Comparison of ENCODE assay signal across 2 cellular contexts in genomic region chr16:11581677-11582076, GRCh38.
TF ChIP-seq lines count a peak whose summit lies in the region.

No MANE protein-coding gene starts in this region.

TF ChIP-seq in H1, 55 proteins besides CTCF, POLR2A, EP300 and RAD21:
- no peak for TF ChIP-seq FOSL1 (IDR thresholded peaks at IDR 0.05; ENCODE audit: insufficient read depth, low read depth, low read length)
- TF ChIP-seq POU5F1 (IDR thresholded peaks at IDR 0.05; ENCODE audit: low read depth, low read length), result no peak
- TF ChIP-seq SIX5 (IDR thresholded peaks at IDR 0.05; ENCODE audit: low read depth, low read length), result no peak
- TF ChIP-seq CBX5 (IDR thresholded peaks at IDR 0.05; ENCODE audit: low read depth, low read length), result no peak
- TF ChIP-seq YY1 (IDR thresholded peaks at IDR 0.05; ENCODE audit: low read depth, low read length), result no peak
- TF ChIP-seq, protein P1, sequence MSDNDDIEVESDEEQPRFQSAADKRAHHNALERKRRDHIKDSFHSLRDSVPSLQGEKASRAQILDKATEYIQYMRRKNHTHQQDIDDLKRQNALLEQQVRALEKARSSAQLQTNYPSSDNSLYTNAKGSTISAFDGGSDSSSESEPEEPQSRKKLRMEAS (IDR thresholded peaks at IDR 0.05), result no peak
- no peak for TF ChIP-seq CHD2 (IDR thresholded peaks at IDR 0.05; ENCODE audit: low read length)
- TF ChIP-seq BACH1 (IDR thresholded peaks at IDR 0.05; ENCODE audit: low read length), result no peak
- TF ChIP-seq KDM4A (IDR thresholded peaks at IDR 0.05; ENCODE audit: low read depth, low read length, severe bottlenecking), result no peak
- TF ChIP-seq, protein P2, sequence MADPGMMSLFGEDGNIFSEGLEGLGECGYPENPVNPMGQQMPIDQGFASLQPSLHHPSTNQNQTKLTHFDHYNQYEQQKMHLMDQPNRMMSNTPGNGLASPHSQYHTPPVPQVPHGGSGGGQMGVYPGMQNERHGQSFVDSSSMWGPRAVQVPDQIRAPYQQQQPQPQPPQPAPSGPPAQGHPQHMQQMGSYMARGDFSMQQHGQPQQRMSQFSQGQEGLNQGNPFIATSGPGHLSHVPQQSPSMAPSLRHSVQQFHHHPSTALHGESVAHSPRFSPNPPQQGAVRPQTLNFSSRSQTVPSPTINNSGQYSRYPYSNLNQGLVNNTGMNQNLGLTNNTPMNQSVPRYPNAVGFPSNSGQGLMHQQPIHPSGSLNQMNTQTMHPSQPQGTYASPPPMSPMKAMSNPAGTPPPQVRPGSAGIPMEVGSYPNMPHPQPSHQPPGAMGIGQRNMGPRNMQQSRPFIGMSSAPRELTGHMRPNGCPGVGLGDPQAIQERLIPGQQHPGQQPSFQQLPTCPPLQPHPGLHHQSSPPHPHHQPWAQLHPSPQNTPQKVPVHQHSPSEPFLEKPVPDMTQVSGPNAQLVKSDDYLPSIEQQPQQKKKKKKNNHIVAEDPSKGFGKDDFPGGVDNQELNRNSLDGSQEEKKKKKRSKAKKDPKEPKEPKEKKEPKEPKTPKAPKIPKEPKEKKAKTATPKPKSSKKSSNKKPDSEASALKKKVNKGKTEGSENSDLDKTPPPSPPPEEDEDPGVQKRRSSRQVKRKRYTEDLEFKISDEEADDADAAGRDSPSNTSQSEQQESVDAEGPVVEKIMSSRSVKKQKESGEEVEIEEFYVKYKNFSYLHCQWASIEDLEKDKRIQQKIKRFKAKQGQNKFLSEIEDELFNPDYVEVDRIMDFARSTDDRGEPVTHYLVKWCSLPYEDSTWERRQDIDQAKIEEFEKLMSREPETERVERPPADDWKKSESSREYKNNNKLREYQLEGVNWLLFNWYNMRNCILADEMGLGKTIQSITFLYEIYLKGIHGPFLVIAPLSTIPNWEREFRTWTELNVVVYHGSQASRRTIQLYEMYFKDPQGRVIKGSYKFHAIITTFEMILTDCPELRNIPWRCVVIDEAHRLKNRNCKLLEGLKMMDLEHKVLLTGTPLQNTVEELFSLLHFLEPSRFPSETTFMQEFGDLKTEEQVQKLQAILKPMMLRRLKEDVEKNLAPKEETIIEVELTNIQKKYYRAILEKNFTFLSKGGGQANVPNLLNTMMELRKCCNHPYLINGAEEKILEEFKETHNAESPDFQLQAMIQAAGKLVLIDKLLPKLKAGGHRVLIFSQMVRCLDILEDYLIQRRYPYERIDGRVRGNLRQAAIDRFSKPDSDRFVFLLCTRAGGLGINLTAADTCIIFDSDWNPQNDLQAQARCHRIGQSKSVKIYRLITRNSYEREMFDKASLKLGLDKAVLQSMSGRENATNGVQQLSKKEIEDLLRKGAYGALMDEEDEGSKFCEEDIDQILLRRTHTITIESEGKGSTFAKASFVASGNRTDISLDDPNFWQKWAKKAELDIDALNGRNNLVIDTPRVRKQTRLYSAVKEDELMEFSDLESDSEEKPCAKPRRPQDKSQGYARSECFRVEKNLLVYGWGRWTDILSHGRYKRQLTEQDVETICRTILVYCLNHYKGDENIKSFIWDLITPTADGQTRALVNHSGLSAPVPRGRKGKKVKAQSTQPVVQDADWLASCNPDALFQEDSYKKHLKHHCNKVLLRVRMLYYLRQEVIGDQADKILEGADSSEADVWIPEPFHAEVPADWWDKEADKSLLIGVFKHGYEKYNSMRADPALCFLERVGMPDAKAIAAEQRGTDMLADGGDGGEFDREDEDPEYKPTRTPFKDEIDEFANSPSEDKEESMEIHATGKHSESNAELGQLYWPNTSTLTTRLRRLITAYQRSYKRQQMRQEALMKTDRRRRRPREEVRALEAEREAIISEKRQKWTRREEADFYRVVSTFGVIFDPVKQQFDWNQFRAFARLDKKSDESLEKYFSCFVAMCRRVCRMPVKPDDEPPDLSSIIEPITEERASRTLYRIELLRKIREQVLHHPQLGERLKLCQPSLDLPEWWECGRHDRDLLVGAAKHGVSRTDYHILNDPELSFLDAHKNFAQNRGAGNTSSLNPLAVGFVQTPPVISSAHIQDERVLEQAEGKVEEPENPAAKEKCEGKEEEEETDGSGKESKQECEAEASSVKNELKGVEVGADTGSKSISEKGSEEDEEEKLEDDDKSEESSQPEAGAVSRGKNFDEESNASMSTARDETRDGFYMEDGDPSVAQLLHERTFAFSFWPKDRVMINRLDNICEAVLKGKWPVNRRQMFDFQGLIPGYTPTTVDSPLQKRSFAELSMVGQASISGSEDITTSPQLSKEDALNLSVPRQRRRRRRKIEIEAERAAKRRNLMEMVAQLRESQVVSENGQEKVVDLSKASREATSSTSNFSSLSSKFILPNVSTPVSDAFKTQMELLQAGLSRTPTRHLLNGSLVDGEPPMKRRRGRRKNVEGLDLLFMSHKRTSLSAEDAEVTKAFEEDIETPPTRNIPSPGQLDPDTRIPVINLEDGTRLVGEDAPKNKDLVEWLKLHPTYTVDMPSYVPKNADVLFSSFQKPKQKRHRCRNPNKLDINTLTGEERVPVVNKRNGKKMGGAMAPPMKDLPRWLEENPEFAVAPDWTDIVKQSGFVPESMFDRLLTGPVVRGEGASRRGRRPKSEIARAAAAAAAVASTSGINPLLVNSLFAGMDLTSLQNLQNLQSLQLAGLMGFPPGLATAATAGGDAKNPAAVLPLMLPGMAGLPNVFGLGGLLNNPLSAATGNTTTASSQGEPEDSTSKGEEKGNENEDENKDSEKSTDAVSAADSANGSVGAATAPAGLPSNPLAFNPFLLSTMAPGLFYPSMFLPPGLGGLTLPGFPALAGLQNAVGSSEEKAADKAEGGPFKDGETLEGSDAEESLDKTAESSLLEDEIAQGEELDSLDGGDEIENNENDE (IDR thresholded peaks at IDR 0.05; ENCODE audit: insufficient replicate concordance, low read length), result no peak
- TF ChIP-seq SP1 (IDR thresholded peaks at IDR 0.05; ENCODE audit: low read depth, low read length), result no peak
- no peak for TF ChIP-seq NANOG (IDR thresholded peaks at IDR 0.05; ENCODE audit: insufficient read depth, low read depth, low read length, poor library complexity, severe bottlenecking)
- no peak for TF ChIP-seq TEAD4 (IDR thresholded peaks at IDR 0.05; ENCODE audit: low read depth, low read length)
- TF ChIP-seq CTBP2 (IDR thresholded peaks at IDR 0.05; ENCODE audit: borderline replicate concordance, insufficient read depth, insufficient read length, low read length), result no peak
- no peak for TF ChIP-seq GABPA (IDR thresholded peaks at IDR 0.05; ENCODE audit: borderline replicate concordance, insufficient read depth, low read length)

TF ChIP-seq in GM12891, 5 proteins besides CTCF, POLR2A, EP300 and RAD21:
- TF ChIP-seq TAF1 (IDR thresholded peaks at IDR 0.05; ENCODE audit: low read depth, low read length) (no peak), PAX5 (IDR thresholded peaks at IDR 0.05; ENCODE audit: insufficient read depth, low read length, severe bottlenecking) (no peak), SPI1 (IDR thresholded peaks at IDR 0.05; ENCODE audit: low read depth, low read length) (no peak), POLR2AphosphoS5 (IDR thresholded peaks at IDR 0.05; ENCODE audit: low read depth, low read length) (no peak), POU2F2 (IDR thresholded peaks at IDR 0.05; ENCODE audit: low read depth, low read length) (no peak)
